ENCODE assay signal across 9 cellular contexts in the genomic region with DNA sequence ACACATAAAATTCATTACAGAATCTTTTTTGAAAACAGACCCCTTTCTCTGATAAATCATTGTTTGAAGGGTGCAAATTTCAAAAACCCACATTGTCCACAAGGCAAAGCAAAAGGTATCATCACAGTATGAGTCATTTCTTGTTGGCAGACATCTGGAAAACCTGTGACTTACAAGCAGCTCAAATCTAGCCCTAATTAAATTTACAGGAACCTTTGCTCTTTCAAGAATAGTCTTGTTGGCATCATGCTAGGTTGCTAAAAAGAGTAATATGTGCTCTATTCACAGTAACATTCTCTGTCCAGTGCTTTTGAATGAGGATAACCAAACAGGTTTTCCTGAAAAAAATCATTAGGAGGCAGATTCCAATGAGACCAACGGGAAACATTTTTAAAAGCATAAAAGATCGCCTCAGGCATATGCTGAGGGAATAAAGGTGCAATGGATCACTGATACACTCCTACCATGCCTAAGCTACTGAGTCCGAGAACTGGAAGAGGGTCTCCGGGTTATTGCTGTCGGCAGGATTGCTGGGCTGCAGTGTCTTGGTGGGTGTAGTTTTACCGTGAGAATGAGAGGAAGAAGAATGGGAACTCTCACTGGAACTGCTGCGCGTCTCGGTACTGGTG. TPM values are rescaled to one million over a fixed set of nuclear protein-coding genes. Genes with fewer than 3 reads are reported as not detected.
A peak's percentile ranks its signal among the peaks of the same experiment; 100 is the strongest.
DNase-seq lines count a peak whose midpoint lies in the region; ATAC-seq, FAIRE-seq and TF ChIP-seq lines count a peak whose summit lies in the region.
"Had no signal": no experiment of that assay in that cellular context is flagged by ENCODE, and none has a peak within 500 bp of the region (broad histone marks: within the 10 kb centered on the region; RNA-seq: fewer than 3 reads in every experiment).

No MANE protein-coding gene starts in this region.

- H3K27me3 ChIP-seq in foreskin keratinocyte (no peaks in the 10 kb centered on the region), HepG2 (ENCODE audit: control insufficient read depth in 1 of 2, insufficient read depth in 2 of 2, low read length in 2 of 2) (no peaks in the 10 kb centered on the region)

- H3K27ac ChIP-seq in A549: peak overlapping the region in 1 of 2 experiments; percentile 42; a peak in 1 of 6 replicates
- H3K27ac ChIP-seq in HEK293 (ENCODE audit: extremely low read depth, low read depth, low read length): no peak overlapping the region
- peak overlapping the region; percentile 1 for H3K27ac ChIP-seq in foreskin keratinocyte
- no peak overlapping the region for H3K27ac ChIP-seq in HepG2 (ENCODE audit: extremely low read length, insufficient read depth, low read length)

- no peaks in the 10 kb centered on the region for H3K79me2 ChIP-seq in HepG2 (ENCODE audit: insufficient read depth, low read length)

- peaks cover 0 to 12% of the 10 kb centered on the region in 2 experiments; a peak in 1 of 3 replicates for H3K36me3 ChIP-seq in HEK293 (ENCODE audit: control insufficient read depth in 2 of 2, insufficient read depth in 1 of 2, low read length in 2 of 2)
- H3K36me3 ChIP-seq in HepG2 (replicated peaks in 1 of 2; ENCODE audit: control insufficient read depth in 1 of 2, insufficient read depth in 2 of 2, low read length in 2 of 2): no peaks in the 10 kb centered on the region

- no peak overlapping the region for H3K4me3 Mint-ChIP-seq in stimulated activated naive CD8-positive, alpha-beta T cell treated with anti-CD3 and anti-CD28 coated beads, Interleukin-15, amount 100 ng/mL, for 72 hours

- 87% methylated on average over 9 of the region's 9 CpGs for WGBS in A549 (ENCODE audit: missing lambda C conversion rate)
- 78% methylated on average over 9 of the region's 9 CpGs for WGBS in HepG2 (ENCODE audit: low lambda C conversion rate)

- H3K9ac ChIP-seq in HepG2 (ENCODE audit: insufficient read depth, low read depth, low read length): no peak overlapping the region

- TF ChIP-seq POLR2A in A549 (IDR thresholded peaks at IDR 0.05; ENCODE audit: low read length): no peak
- no peak for TF ChIP-seq POLR2A in HepG2 (IDR thresholded peaks at IDR 0.05; ENCODE audit: insufficient read depth in 1 of 2, low read depth in 2 of 2, low read length in 2 of 2)

- H3K4me3 ChIP-seq in A549 (no peak overlapping the region), HEK293 (ENCODE audit: low read depth, low read length) (no peak overlapping the region), HepG2 (replicated peaks in 1 of 3; ENCODE audit: insufficient read depth in 1 of 3, low read depth in 2 of 3, low read length in 3 of 3) (no peak overlapping the region)
- H3K4me3 ChIP-seq: lung had no signal

- FAIRE-seq in A549 (lab: Jason Lieb, UNC) (no peak), HepG2 (lab: Jason Lieb, UNC) (no peak)

- no peak for TF ChIP-seq EP300 in A549 (IDR thresholded peaks at IDR 0.05)
- TF ChIP-seq EP300 in HepG2 (IDR thresholded peaks at IDR 0.05; ENCODE audit: low read depth in 2 of 2, low read length in 2 of 2): no peak
- no peak for TF ChIP-seq EP300 in HepG2 (CRISPR knock-in tag; IDR thresholded peaks at IDR 0.05; ENCODE audit: borderline replicate concordance)

- no peak for TF ChIP-seq RAD21 in A549 (conservative IDR thresholded peaks at IDR 0.05 in 1 of 2, IDR thresholded peaks at IDR 0.05 in 1 of 2)
- no peak for TF ChIP-seq RAD21 in HepG2 (CRISPR knock-in tag; IDR thresholded peaks at IDR 0.05)

- no peaks in the 10 kb centered on the region for H3K9me3 ChIP-seq in A549
- H3K9me3 ChIP-seq in HEK293 (ENCODE audit: control insufficient read depth, insufficient read depth, low read depth, low read length): no peaks in the 10 kb centered on the region
- no peaks in the 10 kb centered on the region for H3K9me3 ChIP-seq in HepG2 (ENCODE audit: low read length)

- H4K20me1 ChIP-seq in HepG2 (ENCODE audit: insufficient read depth, low read length): no peaks in the 10 kb centered on the region

- ATAC-seq in A549 (peak; percentile 45 to 59; a peak in 2 of 6 replicates), SK-N-SH treated with all-trans-retinoic acid at 6 μM for 48 hours (peak; percentile 91), foreskin keratinocyte (peak; percentile 90), GM18870 (IDR thresholded peaks at IDR 0.05; ENCODE audit: unreplicated experiment) (no peak), HepG2 (no peak), HG03439 (IDR thresholded peaks at IDR 0.05; ENCODE audit: unreplicated experiment) (no peak)
- no peak for ATAC-seq in stimulated activated naive CD8-positive, alpha-beta T cell treated with anti-CD3 and anti-CD28 coated beads, Interleukin-15, amount 100 ng/mL, for 72 hours

- intact Hi-C loops in HepG2 (cut with micrococcal nuclease; ENCODE audit: unreplicated experiment): no loop called here

- H3K27me3 Mint-ChIP-seq in stimulated activated naive CD8-positive, alpha-beta T cell treated with anti-CD3 and anti-CD28 coated beads, Interleukin-15, amount 100 ng/mL, for 72 hours: no peaks in the 10 kb centered on the region

- DNase-seq in A549 (ENCODE audit: low read depth in 1 of 2, low spot score in 1 of 2) (peak in 1 of 2 experiments; percentile 15), foreskin keratinocyte (peak; percentile 75 to 85), HepG2 (ENCODE audit: low spot score) (no peak)
- no peak for DNase-seq in stimulated activated naive CD8-positive, alpha-beta T cell treated with anti-CD3 and anti-CD28 coated beads, Interleukin-15, amount 100 ng/mL, for 72 hours

- POLR2A ChIA-PET in A549 (lab: Yijun Ruan, JAX) (interaction anchor here (0.7 kb wide), 1 partner anchor 8 kb away, joined by 4 read pairs; no protein-coding TSS in a partner anchor), HEK293 (lab: Yijun Ruan, JAX) (no interaction called here), HepG2 (lab: Yijun Ruan, JAX) (no interaction called here)

- TF ChIP-seq CTCF in A549 (IDR thresholded peaks at IDR 0.05) (no peak), HEK293 (tag by site-specific recombination; IDR thresholded peaks at IDR 0.05) (no peak), foreskin keratinocyte (conservative IDR thresholded peaks at IDR 0.05) (peak; percentile 1), HepG2 (CRISPR knock-in tag; IDR thresholded peaks at IDR 0.05) (no peak)

- H2AFZ ChIP-seq in HepG2 (ENCODE audit: low read length): no peak overlapping the region

- CTCF ChIA-PET in A549 (lab: Yijun Ruan, JAX): no interaction called here
- CTCF ChIA-PET in HEK293 (lab: Yijun Ruan, JAX): no interaction called here
- CTCF ChIA-PET in HepG2 (lab: Yijun Ruan, JAX; ENCODE audit: low intra/inter-chr PET ratio, low total read pairs): no interaction called here

- no peaks in the 10 kb centered on the region for H3K9me3 Mint-ChIP-seq in stimulated activated naive CD8-positive, alpha-beta T cell treated with anti-CD3 and anti-CD28 coated beads, Interleukin-15, amount 100 ng/mL, for 72 hours

- H3K4me1 Mint-ChIP-seq in stimulated activated naive CD8-positive, alpha-beta T cell treated with anti-CD3 and anti-CD28 coated beads, Interleukin-15, amount 100 ng/mL, for 72 hours: peaks cover 8% of the 10 kb centered on the region

- BruUV-seq in HepG2 (replicated peaks; lab: Mats Ljungman, UMichigan): no TSS peak

- H3K4me1 ChIP-seq in A549 (peaks cover 18% of the 10 kb centered on the region), HEK293 (ENCODE audit: control insufficient read depth, insufficient read depth, low read length) (peaks cover 5% of the 10 kb centered on the region; the same call in 1 of the 2 replicates), foreskin keratinocyte (peaks cover 32% of the 10 kb centered on the region), HepG2 (ENCODE audit: insufficient read depth, low read length) (no peaks in the 10 kb centered on the region)

- in situ Hi-C loops in HepG2 (cut with HindIII; ENCODE audit: extremely low pct_ligation_motif_present, low pct_unique_long_range_greater_than_20kb): no loop called here

- H3K4me2 ChIP-seq in A549: peak overlapping the region; percentile 42
- no peak overlapping the region for H3K4me2 ChIP-seq in HepG2 (ENCODE audit: low read depth, low read length)

- no peak overlapping the region for H3K27ac Mint-ChIP-seq in stimulated activated naive CD8-positive, alpha-beta T cell treated with anti-CD3 and anti-CD28 coated beads, Interleukin-15, amount 100 ng/mL, for 72 hours

TF ChIP-seq in A549, 52 proteins besides CTCF, POLR2A, EP300 and RAD21 (continues in another document):
- no peak for TF ChIP-seq JUN (IDR thresholded peaks at IDR 0.05)

TF ChIP-seq in SK-N-SH treated with all-trans-retinoic acid at 6 μM for 48 hours, 23 proteins besides CTCF, POLR2A, EP300 and RAD21 (continues in another document):
- no peak for TF ChIP-seq ZFP3 (CRISPR knock-in tag; IDR thresholded peaks at IDR 0.05)

RNA-seq across cellular contexts. Expression of a gene that starts 55.5 kb away (rescaled TPM):
- polyA plus RNA-seq in A549 (2011; rRNA removed) (25.7 and 28.0 TPM in 2 replicates), A549 (2017; fragmentation: RNase III; extraction: RNeasy Plus Mini Kit Qiagen cat#74134 plus additional on column Dnase treatment) (16.6 to 21.0 TPM (median 18.0 TPM) in 3 replicates), foreskin keratinocyte (24.7 and 29.2 TPM in 2 replicates), HepG2 (2011; rRNA removed) (3.2 and 4.5 TPM in 2 replicates)
- polyA plus RNA-seq in A549 (2012; cell fraction: cytosol; rRNA removed): 25.5 and 31.4 TPM in 2 replicates
- polyA plus RNA-seq in A549 (2012; cell fraction: nucleus; rRNA removed): 12.9 and 19.6 TPM in 2 replicates
- 49.4 and 54.6 TPM in 2 replicates for polyA minus RNA-seq in A549 (2011; rRNA and poly(A)+ RNA removed)
- total RNA-seq in foreskin keratinocyte (46.5 and 50.3 TPM in 2 replicates), HepG2 (2016; rRNA removed; fragmentation: Illumina TruSeq; extraction: Trizol) (1.3 and 2.4 TPM in 2 replicates)
- total RNA-seq in HepG2 (2016; cell fraction: cytosol; rRNA removed; fragmentation: Illumina TruSeq; extraction: Trizol; ENCODE audit: low read depth): 2.6 and 3.2 TPM in 2 replicates
- 2.0 TPM in 2 replicates for total RNA-seq in HepG2 (2016; cell fraction: insoluble cytoplasmic fraction; rRNA removed; fragmentation: Illumina TruSeq; extraction: Trizol)
- total RNA-seq in HepG2 (2016; cell fraction: membrane; rRNA removed; fragmentation: Illumina TruSeq; extraction: Trizol): 7.9 and 8.4 TPM in 2 replicates
- total RNA-seq in HepG2 (2016; cell fraction: nucleus; rRNA removed; fragmentation: Illumina TruSeq; extraction: Trizol): 1.1 and 2.2 TPM in 2 replicates
- polyA plus RNA-seq in HepG2 (2011; cell fraction: cytosol; rRNA removed): 2.5 and 3.9 TPM in 2 replicates
- 2.6 and 2.8 TPM in 2 replicates for polyA plus RNA-seq in HepG2 (2011; cell fraction: nucleus; rRNA removed)
- polyA plus RNA-seq in HepG2 (2012): 3.0 and 5.4 TPM in 2 replicates
- 4.6 and 7.5 TPM in 2 replicates for polyA plus RNA-seq in HepG2 (2016; cell fraction: cytosol; fragmentation: Illumina TruSeq; extraction: Trizol; ENCODE audit: low read depth)
- polyA plus RNA-seq in HepG2 (2016; cell fraction: insoluble cytoplasmic fraction; fragmentation: Illumina TruSeq; extraction: Trizol; ENCODE audit: low read depth): 3.9 and 4.3 TPM in 2 replicates
- polyA plus RNA-seq in HepG2 (2016; cell fraction: membrane; fragmentation: Illumina TruSeq; extraction: Trizol; ENCODE audit: low read depth): 8.4 and 12.0 TPM in 2 replicates
- 3.6 and 5.4 TPM in 2 replicates for polyA plus RNA-seq in HepG2 (2016; cell fraction: nucleus; fragmentation: Illumina TruSeq; extraction: Trizol; ENCODE audit: insufficient read depth, low read depth)
- polyA minus RNA-seq in HepG2 (2011; rRNA and poly(A)+ RNA removed; ENCODE audit: low replicate concordance): 6.2 and 22.2 TPM in 2 replicates
- 4.2 and 9.8 TPM in 2 replicates for polyA minus RNA-seq in HepG2 (2011; cell fraction: cytosol; rRNA and poly(A)+ RNA removed)
- 1.8 and 3.2 TPM in 2 replicates for polyA minus RNA-seq in HepG2 (2011; cell fraction: nucleus; rRNA and poly(A)+ RNA removed)

Comparison
In these comparisons a context has a peak if more than half of its experiments do, and no peak if none do; other contexts are left out.
1. ATAC-seq: peak in A549 (2 of 2), SK-N-SH treated with all-trans-retinoic acid at 6 μM for 48 hours (single experiment) and foreskin keratinocyte (single experiment); none in GM18870 (single experiment), HepG2 (single experiment), stimulated activated naive CD8-positive, alpha-beta T cell treated with anti-CD3 and anti-CD28 coated beads, Interleukin-15, amount 100 ng/mL, for 72 hours (single experiment) and HG03439 (single experiment).
2. DNase-seq: peak in foreskin keratinocyte (2 of 2); none in HepG2 (single experiment) and stimulated activated naive CD8-positive, alpha-beta T cell treated with anti-CD3 and anti-CD28 coated beads, Interleukin-15, amount 100 ng/mL, for 72 hours (0 of 2).